Comparison of ENCODE assay signal across 9 cellular contexts in genomic region chr17:42436401-42436800, GRCh38. TPM values are rescaled to one million over a fixed set of nuclear protein-coding genes. Genes with fewer than 3 reads are reported as not detected.
DNase-seq lines count a peak whose midpoint lies in the region; ATAC-seq and TF ChIP-seq lines count a peak whose summit lies in the region.
"Had no signal": no experiment of that assay in that cellular context is flagged by ENCODE, and none has a peak within 500 bp of the region (broad histone marks: within the 10 kb centered on the region; RNA-seq: fewer than 3 reads in every experiment).

No MANE protein-coding gene starts in this region.

- DNase-seq in HT1080 (ENCODE audit: low read depth) (peak; percentile 70), chondrocyte (ENCODE audit: low spot score) (no peak), lung (ENCODE audit: low spot score) (no peak), type B pancreatic cell (ENCODE audit: extremely low spot score, unreplicated experiment) (no peak), ureter (ENCODE audit: low spot score) (no peak)
- no peak for DNase-seq in activated CD4-positive, CD25-positive, alpha-beta regulatory T cell treated with anti-CD3 and anti-CD28 coated beads, Interleukin-2, amount 50 U/mL, for 72 hours

- no peaks in the 10 kb centered on the region for H3K9me3 ChIP-seq in lung (ENCODE audit: control insufficient read depth in 2 of 2, insufficient read depth in 1 of 2, low read length in 1 of 2)

- WGBS in lung, 2 donors: 37 to 41% methylated on average over 6 of the region's 6 CpGs

- TF ChIP-seq CTCF in chondrocyte (IDR thresholded peaks at IDR 0.05) (no peak), lung (IDR thresholded peaks at IDR 0.05; ENCODE audit: control extremely low read depth, extremely low read depth) (no peak), type B pancreatic cell (conservative IDR thresholded peaks at IDR 0.05) (no peak)

- H3K36me3 Mint-ChIP-seq in chondrocyte (ENCODE audit: low read depth) (no peaks in the 10 kb centered on the region), type B pancreatic cell (no peaks in the 10 kb centered on the region)
- H3K36me3 Mint-ChIP-seq: IgD-negative memory B cell had no signal

- H3K9me3 Mint-ChIP-seq in chondrocyte (ENCODE audit: low read depth): no peaks in the 10 kb centered on the region
- H3K9me3 Mint-ChIP-seq in type B pancreatic cell: peaks cover 5% of the 10 kb centered on the region
- H3K9me3 Mint-ChIP-seq: IgD-negative memory B cell had no signal

- H3K4me1 Mint-ChIP-seq in chondrocyte (ENCODE audit: low read depth): peaks cover 16% of the 10 kb centered on the region
- H3K4me1 Mint-ChIP-seq in type B pancreatic cell (ENCODE audit: unreplicated experiment): peaks cover 14% of the 10 kb centered on the region

- H3K27ac ChIP-seq in lung (ENCODE audit: low read depth in 1 of 2, low read length in 1 of 2): peak overlapping the region; percentile 53 to 79

- H3K27me3 Mint-ChIP-seq in chondrocyte (ENCODE audit: low read depth) (no peaks in the 10 kb centered on the region), type B pancreatic cell (no peaks in the 10 kb centered on the region)

- ATAC-seq in lung (ENCODE audit: insufficient read depth, low FRiP score) (peak; percentile 66), GM19397 (IDR thresholded peaks at IDR 0.05; ENCODE audit: unreplicated experiment) (no peak)
- ATAC-seq: GM12878 had no signal

- H3K27me3 ChIP-seq in lung (ENCODE audit: control insufficient read depth, insufficient read depth): no peaks in the 10 kb centered on the region

- peaks cover 0 to 2% of the 10 kb centered on the region in 2 donors for H3K4me1 ChIP-seq in lung (ENCODE audit: control insufficient read depth in 2 of 2, insufficient read depth in 2 of 2, low read length in 2 of 2)

- H3K4me3 Mint-ChIP-seq in chondrocyte (ENCODE audit: unreplicated experiment): peak overlapping the region; percentile 3
- H3K4me3 Mint-ChIP-seq in type B pancreatic cell: no peak overlapping the region
- H3K4me3 Mint-ChIP-seq: IgD-negative memory B cell had no signal

- H3K36me3 ChIP-seq in lung (ENCODE audit: control insufficient read depth in 2 of 2, insufficient read depth in 2 of 2, low read length in 2 of 2): no peaks in the 10 kb centered on the region

- no peak overlapping the region for H3K4me3 ChIP-seq in lung
- H3K4me3 ChIP-seq: GM12878 had no signal

- peak overlapping the region; percentile 86 for H3K27ac Mint-ChIP-seq in chondrocyte (ENCODE audit: unreplicated experiment)
- peak overlapping the region; percentile 11 for H3K27ac Mint-ChIP-seq in type B pancreatic cell
- H3K27ac Mint-ChIP-seq: IgD-negative memory B cell had no signal

RNA-seq across cellular contexts. Expression of gene CAVIN1, which starts 13.3 kb away (rescaled TPM):
- total RNA-seq in HT1080 (2014; rRNA removed; shearing (Covaris generic)): 232 and 236 TPM in 2 replicates
- polyA plus RNA-seq in HT1080 (2015; cell fraction: cytosol; rRNA removed): 129 and 146 TPM in 2 replicates
- 163 and 166 TPM in 2 replicates for polyA plus RNA-seq in HT1080 (2015; cell fraction: nucleus; rRNA removed)
- total RNA-seq in chondrocyte (501 to 877 TPM (median 874 TPM) in 3 replicates), lung (100 to 1,000 TPM; 185 to 277 TPM), type B pancreatic cell (ENCODE audit: low replicate concordance) (21.9 and 49.0 TPM in 2 replicates), ureter (177 TPM)
- 100 to 1,000 TPM; 110 to 134 TPM for polyA plus RNA-seq in lung
- polyA plus RNA-seq: IgD-negative memory B cell had no signal

RNA-seq across cellular contexts. Expression of gene ATP6V0A1, which starts 22.3 kb away (rescaled TPM):
- total RNA-seq in HT1080 (2014; rRNA removed; shearing (Covaris generic)): 11.8 and 14.8 TPM in 2 replicates
- polyA plus RNA-seq in HT1080 (2015; cell fraction: cytosol; rRNA removed): 8.4 and 9.4 TPM in 2 replicates
- polyA plus RNA-seq in HT1080 (2015; cell fraction: nucleus; rRNA removed): 38.6 and 45.7 TPM in 2 replicates
- 49.9 to 63.4 TPM (median 61.3 TPM) in 3 replicates for total RNA-seq in chondrocyte
- 100 to 1,000 TPM in 1 of 2 donors, 10 to 100 TPM in 1; 85.1 to 203 TPM for total RNA-seq in lung
- 10 to 100 TPM; 44.4 to 63.9 TPM for polyA plus RNA-seq in lung
- total RNA-seq in type B pancreatic cell (ENCODE audit: low replicate concordance): 65.5 and 69.4 TPM in 2 replicates
- total RNA-seq in ureter: 67.1 TPM

RNA-seq across cellular contexts. Expression of gene STAT3, which starts 48.2 kb away (rescaled TPM):
- total RNA-seq in HT1080 (2014; rRNA removed; shearing (Covaris generic)): 32.9 and 42.2 TPM in 2 replicates
- 36.0 and 41.8 TPM in 2 replicates for polyA plus RNA-seq in HT1080 (2015; cell fraction: cytosol; rRNA removed)
- 80.7 and 86.7 TPM in 2 replicates for polyA plus RNA-seq in HT1080 (2015; cell fraction: nucleus; rRNA removed)
- total RNA-seq in chondrocyte: 164 to 203 TPM (median 164 TPM) in 3 replicates
- total RNA-seq in lung: 100 to 1,000 TPM; 267 to 297 TPM
- polyA plus RNA-seq in lung: 100 to 1,000 TPM in 1 of 2 donors, 10 to 100 TPM in 1; 69.9 to 211 TPM
- total RNA-seq in type B pancreatic cell (ENCODE audit: low replicate concordance): 64.9 and 80.1 TPM in 2 replicates
- total RNA-seq in ureter: 295 TPM
